37 cellular contexts compared by ENCODE assay signal in the genomic region with DNA sequence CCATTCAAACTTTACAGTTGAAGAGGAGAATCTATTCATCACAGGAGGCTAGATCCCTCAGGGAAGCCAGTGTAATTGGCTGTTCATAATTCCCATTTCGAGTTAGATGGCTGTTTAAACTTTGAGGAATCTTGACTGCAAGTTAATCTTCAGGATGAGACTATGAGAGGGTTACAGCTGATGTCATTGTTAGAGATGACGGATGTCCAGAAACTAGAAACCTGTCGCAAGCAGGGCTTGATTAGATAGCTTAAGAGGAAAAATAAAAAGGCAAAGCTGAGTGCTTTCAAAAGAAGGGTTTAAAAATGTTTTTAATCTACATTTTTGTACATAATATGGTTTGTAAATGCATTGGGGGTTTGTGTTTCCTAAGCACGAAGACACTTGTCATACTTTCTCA.
DNase-seq lines count a peak whose midpoint lies in the region; ATAC-seq, FAIRE-seq and TF ChIP-seq lines count a peak whose summit lies in the region.
"Had no signal": no experiment of that assay in that cellular context is flagged by ENCODE, and none has a peak within 500 bp of the region (broad histone marks: within the 10 kb centered on the region; RNA-seq: fewer than 3 reads in every experiment).

No MANE protein-coding gene starts in this region.

- H3K4me2 ChIP-seq in K562 (ENCODE audit: insufficient read depth, low read length) (no peak overlapping the region), neural cell (ENCODE audit: low read length) (no peak overlapping the region)
- H3K4me2 ChIP-seq: A549, BLaER1 had no signal

- POLR2A ChIA-PET in HEK293 (lab: Yijun Ruan, JAX): no interaction called here
- POLR2A ChIA-PET in K562 (lab: Yijun Ruan, JAX): interaction anchor here (0.6 to 1.6 kb wide), 2 partner anchors 8 to 434 kb away, joined by 3 to 5 read pairs; no protein-coding TSS in a partner anchor

- H3K27ac ChIP-seq in HEK293 (ENCODE audit: extremely low read depth, low read depth, low read length): no peak overlapping the region
- H3K27ac ChIP-seq in K562 (ENCODE audit: extremely low read depth, low read depth, low read length): no peak overlapping the region
- H3K27ac ChIP-seq in neural cell (ENCODE audit: low read length): peak overlapping the region; percentile 46
- H3K27ac ChIP-seq: 22Rv1, A549, BLaER1, C4-2B had no signal

- H3K27me3 ChIP-seq in K562 (ENCODE audit: control insufficient read depth in 2 of 2, insufficient read depth in 2 of 2, low read length in 2 of 2): peaks cover 11 to 21% of the 10 kb centered on the region in 2 experiments
- H3K27me3 ChIP-seq in neural cell (ENCODE audit: insufficient read depth, low read depth, low read length): no peaks in the 10 kb centered on the region
- H3K27me3 ChIP-seq: BE2C; BLaER1; BLaER1 treated with 17β-estradiol and CSF1 and Interleukin-3, amounts not matched to agents 10 nM and 100 nM had no signal

- FAIRE-seq in K562 (lab: Jason Lieb, UNC): no peak
- FAIRE-seq: A204.1, A549, D721Med had no signal

- H3K4me1 Mint-ChIP-seq in mesothelial cell of epicardium: peaks cover 21% of the 10 kb centered on the region

- CTCF ChIA-PET in HEK293 (lab: Yijun Ruan, JAX) (interaction anchor here (1.3 to 2.0 kb wide), 2 partner anchors 9 to 22 kb away, joined by 3 to 9 read pairs; no protein-coding TSS in a partner anchor), K562 (lab: Yijun Ruan, JAX; ENCODE audit: low intra/inter-chr PET ratio) (no interaction called here)

- no peak overlapping the region for H2AFZ ChIP-seq in K562 (ENCODE audit: low read depth, low read length)
- no peak overlapping the region for H2AFZ ChIP-seq in neural cell (ENCODE audit: low read depth, low read length)

- no peak overlapping the region for H3K4me3 ChIP-seq in HEK293 (ENCODE audit: low read depth, low read length)
- no peak overlapping the region for H3K4me3 ChIP-seq in K562
- H3K4me3 ChIP-seq in neural cell (ENCODE audit: low read length): no peak overlapping the region
- no peak overlapping the region for H3K4me3 ChIP-seq in mucosa of descending colon
- H3K4me3 ChIP-seq: A549; BLaER1; BLaER1 treated with 17β-estradiol and CSF1 and Interleukin-3, amounts not matched to agents 10 nM and 100 nM had no signal

- no peak for TF ChIP-seq POLR2A in K562 (conservative IDR thresholded peaks at IDR 0.05)

- H3K9me3 ChIP-seq in HEK293 (ENCODE audit: control insufficient read depth, insufficient read depth, low read depth, low read length) (no peaks in the 10 kb centered on the region), K562 (replicated peaks; ENCODE audit: control insufficient read depth, insufficient read depth, low read depth, low read length) (no peaks in the 10 kb centered on the region), neural cell (ENCODE audit: low read length) (no peaks in the 10 kb centered on the region), mucosa of descending colon (no peaks in the 10 kb centered on the region)
- H3K9me3 ChIP-seq: A549, BE2C, Caco-2 had no signal

- no peak for TF ChIP-seq CTCF in HEK293 (tag by site-specific recombination; IDR thresholded peaks at IDR 0.05)
- no peak for TF ChIP-seq CTCF in K562 (IDR thresholded peaks at IDR 0.05 in 2 of 3, conservative IDR thresholded peaks at IDR 0.05 in 1 of 3; ENCODE audit: insufficient read depth in 2 of 3, low read depth in 1 of 3, low read length in 3 of 3)
- no peak for TF ChIP-seq CTCF in mesothelial cell of epicardium (IDR thresholded peaks at IDR 0.05; ENCODE audit: unreplicated experiment)
- no peak for TF ChIP-seq CTCF in neural cell (IDR thresholded peaks at IDR 0.05; ENCODE audit: poor library complexity, severe bottlenecking)
- no peak for TF ChIP-seq CTCF in mucosa of descending colon (IDR thresholded peaks at IDR 0.05)

- H3F3A ChIP-seq in neural cell (ENCODE audit: insufficient read depth, low read length, poor library complexity, severe bottlenecking): no peaks in the 10 kb centered on the region

- no peaks in the 10 kb centered on the region for H3K9me3 Mint-ChIP-seq in mesothelial cell of epicardium
- H3K9me3 Mint-ChIP-seq: CD4-positive, alpha-beta memory T cell; CD4-positive, alpha-beta T cell; CD4-positive, CD25-positive, alpha-beta regulatory T cell; CD8-positive, alpha-beta memory T cell had no signal

- ATAC-seq in K562 (no peak), mucosa of descending colon (no peak)
- no peak for ATAC-seq in stimulated activated naive CD8-positive, alpha-beta T cell treated with anti-CD3 and anti-CD28 coated beads, Interleukin-15, Interleukin-2, amounts not matched to agents 100 U/mL and 50 U/mL, for 24 hours
- ATAC-seq: A549; CD8-positive, alpha-beta T cell had no signal

- intact Hi-C loops in K562 (cut with micrococcal nuclease): no loop called here
- intact Hi-C loops in mucosa of descending colon (cut with DNase I, micrococcal nuclease): no loop called here

- BruUV-seq in K562 (replicated peaks; lab: Mats Ljungman, UMichigan): no TSS peak

- TF ChIP-seq RAD21 in K562 (CRISPR knock-in tag; conservative IDR thresholded peaks at IDR 0.05 in 1 of 2, IDR thresholded peaks at IDR 0.05 in 1 of 2): no peak
- no peak for TF ChIP-seq RAD21 in neural cell (conservative IDR thresholded peaks at IDR 0.05)

- in situ Hi-C loops in K562 (cut with MboI): no loop called here

- 18% methylated on average over 4 of the region's 4 CpGs for WGBS in K562 (ENCODE audit: insufficient coverage, low coverage, missing lambda C conversion rate)

- TF ChIP-seq EP300 in K562 (IDR thresholded peaks at IDR 0.05; ENCODE audit: low read length): no peak
- peak; percentile 34 for TF ChIP-seq EP300 in neural cell (conservative IDR thresholded peaks at IDR 0.05; ENCODE audit: poor library complexity, severe bottlenecking)

- H3K79me2 ChIP-seq in K562 (ENCODE audit: control insufficient read depth, insufficient read depth, low read length) (no peaks in the 10 kb centered on the region), neural cell (replicated peaks; ENCODE audit: insufficient read depth, low read length) (no peaks in the 10 kb centered on the region)

- H3K27me3 Mint-ChIP-seq in mesothelial cell of epicardium (ENCODE audit: low read depth): no peaks in the 10 kb centered on the region
- H3K27me3 Mint-ChIP-seq: B cell; CD4-positive, alpha-beta T cell had no signal

- no peak for DNase-seq in K562 (ENCODE audit: extremely low read depth in 1 of 4, low spot score in 3 of 4)
- DNase-seq in mesothelial cell of epicardium (ENCODE audit: low spot score in 2 of 2, unreplicated experiment in 2 of 2): no peak
- no peak for DNase-seq in OCI-M2 (lab: John Stamatoyannopoulos, UW; ENCODE audit: unreplicated experiment)
- DNase-seq in cerebellum (ENCODE audit: low spot score): no peak
- DNase-seq in mucosa of descending colon: no peak
- no peak for DNase-seq in stimulated activated naive CD8-positive, alpha-beta T cell treated with anti-CD3 and anti-CD28 coated beads, Interleukin-15, Interleukin-2, amounts not matched to agents 100 U/mL and 50 U/mL, for 24 hours
- DNase-seq: 8988T; ACHN; AML-193; BE2C; C1 segment of cervical spinal cord; Caco-2; Calu3; CD4-positive, alpha-beta memory T cell; CD4-positive, alpha-beta T cell; CD4-positive, CD25-positive, alpha-beta regulatory T cell; CD8-positive, alpha-beta memory T cell; CD8-positive, alpha-beta T cell; COR-L47; DMS 273 treated with DMSO at 0.1 percent for 48 hours; DMS153; DMS53; DMS79; DMS79 treated with DMSO at 0.1 percent for 48 hours; DND-41; EL had no signal

- no peaks in the 10 kb centered on the region for H3K9me1 ChIP-seq in K562 (ENCODE audit: control insufficient read depth, insufficient read depth, low read length)

- H3K4me3 Mint-ChIP-seq in mesothelial cell of epicardium: no peak overlapping the region
- H3K4me3 Mint-ChIP-seq: B cell; CD14-positive monocyte; CD4-positive, alpha-beta T cell; CD4-positive, CD25-positive, alpha-beta regulatory T cell; CD8-positive, alpha-beta memory T cell; CD8-positive, alpha-beta T cell had no signal

- H3K9ac ChIP-seq in K562 (ENCODE audit: insufficient read depth in 1 of 2, low read depth in 2 of 2, low read length in 2 of 2) (no peak overlapping the region), neural cell (ENCODE audit: low read length) (no peak overlapping the region)
- H3K9ac ChIP-seq: BLaER1 had no signal

- H3K27ac Mint-ChIP-seq in mesothelial cell of epicardium: peak overlapping the region; percentile 39
- H3K27ac Mint-ChIP-seq: B cell; CD4-positive, alpha-beta memory T cell; CD4-positive, alpha-beta T cell; CD4-positive, CD25-positive, alpha-beta regulatory T cell; CD8-positive, alpha-beta T cell had no signal

- H3K9me2 ChIP-seq in neural cell (ENCODE audit: insufficient read depth, low read length): no peaks in the 10 kb centered on the region

- H4K20me1 ChIP-seq in K562 (replicated peaks; ENCODE audit: control insufficient read depth, insufficient read depth, low read length) (no peaks in the 10 kb centered on the region), neural cell (ENCODE audit: insufficient read depth) (no peaks in the 10 kb centered on the region)
- H4K20me1 ChIP-seq: BLaER1; BLaER1 treated with 17β-estradiol and CSF1 and Interleukin-3, amounts not matched to agents 10 nM and 100 nM had no signal

- no peaks in the 10 kb centered on the region for H3K36me3 Mint-ChIP-seq in mesothelial cell of epicardium
- H3K36me3 Mint-ChIP-seq: CD4-positive, alpha-beta memory T cell; CD4-positive, CD25-positive, alpha-beta regulatory T cell had no signal

- no peaks in the 10 kb centered on the region for H3K36me3 ChIP-seq in HEK293 (ENCODE audit: control insufficient read depth in 2 of 2, insufficient read depth in 1 of 2, low read length in 2 of 2)
- no peaks in the 10 kb centered on the region for H3K36me3 ChIP-seq in K562 (ENCODE audit: control insufficient read depth, insufficient read depth, low read length)
- H3K36me3 ChIP-seq in neural cell (ENCODE audit: insufficient read depth, low read length): no peaks in the 10 kb centered on the region
- H3K36me3 ChIP-seq in mucosa of descending colon (ENCODE audit: low read depth): no peaks in the 10 kb centered on the region
- H3K36me3 ChIP-seq: BE2C; BLaER1; BLaER1 treated with 17β-estradiol and CSF1 and Interleukin-3, amounts not matched to agents 10 nM and 100 nM had no signal

- no peaks in the 10 kb centered on the region for H3K4me1 ChIP-seq in HEK293 (ENCODE audit: control insufficient read depth, insufficient read depth, low read length)
- H3K4me1 ChIP-seq in K562 (replicated peaks in 1 of 2; ENCODE audit: control insufficient read depth in 2 of 2, insufficient read depth in 2 of 2, low read length in 2 of 2): peaks cover 6 to 9% of the 10 kb centered on the region in 2 experiments; a peak in 3 of 5 replicates
- H3K4me1 ChIP-seq in mucosa of descending colon (ENCODE audit: low read depth): no peaks in the 10 kb centered on the region
- H3K4me1 ChIP-seq: Caco-2 had no signal

TF ChIP-seq in HEK293, 187 proteins besides CTCF, POLR2A, EP300 and RAD21 (continues in another document):
- TF ChIP-seq SCRT2 (tag by site-specific recombination; IDR thresholded peaks at IDR 0.05): peak; percentile 55

TF ChIP-seq in K562, 482 proteins besides CTCF, POLR2A, EP300 and RAD21 (continues in another document):
- TF ChIP-seq ZNF146 (CRISPR knock-in tag; IDR thresholded peaks at IDR 0.05; ENCODE audit: unreplicated experiment): no peak

TF ChIP-seq in neural cell, 6 proteins besides CTCF, POLR2A, EP300 and RAD21 (continues in another document):
- TF ChIP-seq SMC3 (conservative IDR thresholded peaks at IDR 0.05; ENCODE audit: poor library complexity) (no peak), MXI1 (conservative IDR thresholded peaks at IDR 0.05; ENCODE audit: poor library complexity, severe bottlenecking) (no peak), TAF1 (IDR thresholded peaks at IDR 0.05; ENCODE audit: low read depth) (no peak)
